In the genomic region with DNA sequence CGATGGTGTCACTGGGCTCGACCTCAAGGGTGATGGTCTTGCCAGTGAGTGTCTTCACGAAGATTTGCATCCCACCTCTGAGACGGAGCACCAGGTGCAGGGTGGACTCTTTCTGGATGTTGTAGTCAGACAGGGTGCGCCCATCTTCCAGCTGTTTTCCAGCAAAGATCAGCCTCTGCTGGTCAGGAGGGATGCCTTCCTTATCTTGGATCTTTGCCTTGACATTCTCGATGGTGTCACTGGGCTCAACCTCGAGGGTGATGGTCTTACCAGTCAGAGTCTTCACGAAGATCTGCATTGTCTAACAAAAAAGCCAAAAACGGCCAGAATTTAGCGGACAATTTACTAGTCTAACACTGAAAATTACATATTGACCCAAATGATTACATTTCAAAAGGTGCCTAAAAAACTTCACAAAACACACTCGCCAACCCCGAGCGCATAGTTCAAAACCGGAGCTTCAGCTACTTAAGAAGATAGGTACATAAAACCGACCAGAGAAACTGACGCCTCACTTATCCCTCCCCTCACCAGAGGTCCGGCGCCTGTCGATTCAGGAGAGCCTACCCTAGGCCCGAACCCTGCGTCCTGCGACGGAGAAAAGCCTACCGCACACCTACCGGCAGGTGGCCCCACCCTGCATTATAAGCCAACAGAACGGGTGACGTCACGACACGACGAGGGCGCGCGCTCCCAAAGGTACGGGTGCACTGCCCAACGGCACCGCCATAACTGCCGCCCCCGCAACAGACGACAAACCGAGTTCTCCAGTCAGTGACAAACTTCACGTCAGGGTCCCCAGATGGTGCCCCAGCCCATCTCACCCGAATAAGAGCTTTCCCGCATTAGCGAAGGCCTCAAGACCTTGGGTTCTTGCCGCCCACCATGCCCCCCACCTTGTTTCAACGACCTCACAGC, we compare ENCODE assay signal across 8 cellular contexts. TPM values are rescaled to one million over a fixed set of nuclear protein-coding genes. Genes with fewer than 3 reads are reported as not detected.
A peak's percentile ranks its signal among the peaks of the same experiment; 100 is the strongest.
DNase-seq lines count a peak whose midpoint lies in the region; ATAC-seq and TF ChIP-seq lines count a peak whose summit lies in the region.

No MANE protein-coding gene starts in this region.

- peaks cover 44% of the 10 kb centered on the region for H3K4me1 ChIP-seq in PC-3 (ENCODE audit: insufficient read depth, low read length)

- H3K27ac ChIP-seq in AG04450 (ENCODE audit: low read depth, low read length) (peak overlapping the region; percentile 100), PC-3 (ENCODE audit: low read length) (peak overlapping the region; percentile 98)

- peak overlapping the region; percentile 93 for H3K4me2 ChIP-seq in PC-3 (ENCODE audit: low read length)

- peaks cover 30 to 39% of the 10 kb centered on the region in 2 donors for H3K36me3 Mint-ChIP-seq in activated naive CD4-positive, alpha-beta T cell treated with anti-CD3 and anti-CD28 coated beads, Interleukin-2, amount 50 U/mL, for 72 hours

- no TSS peak for BruUV-seq in PC-3 (replicated peaks; lab: Mats Ljungman, UMichigan)

- peaks cover 6% of the 10 kb centered on the region; the same call in 1 of the 2 replicates for H3K9me3 ChIP-seq in AG04450 (ENCODE audit: control insufficient read depth, insufficient read depth, low read length)
- H3K9me3 ChIP-seq in PC-3 (ENCODE audit: low read length), result no peaks in the 10 kb centered on the region

- intact Hi-C loops in PC-3 (cut with micrococcal nuclease), result no loop called here
- intact Hi-C loops in left cardiac atrium (cut with DNase I), result no loop called here

- TF ChIP-seq CTCF in AG04450 (IDR thresholded peaks at IDR 0.05; ENCODE audit: low read depth, low read length) (peak; percentile 55), PC-3 (conservative IDR thresholded peaks at IDR 0.05; ENCODE audit: low read depth, low read length) (peak; percentile 66)

- CTCF ChIA-PET in AG04450 (lab: Charles Lee) (interaction anchor here (0.6 to 2.1 kb wide), 2 partner anchors 10 to 27 kb away, joined by 3 to 9 read pairs; no protein-coding TSS in a partner anchor), PC-3 (lab: Charles Lee) (no interaction called here)

- peak overlapping the region; percentile 92 for H3K9ac ChIP-seq in PC-3 (ENCODE audit: low read length)

- H3K27me3 ChIP-seq in AG04450 (ENCODE audit: control insufficient read depth, insufficient read depth, low read length) (no peaks in the 10 kb centered on the region), PC-3 (ENCODE audit: low read length) (no peaks in the 10 kb centered on the region)

- peaks cover 44% of the 10 kb centered on the region for H3F3A ChIP-seq in PC-3 (ENCODE audit: low read length, unreplicated experiment)

- DNase-seq in AG04450 (ENCODE audit: low read depth, low spot score) (no peak), PC-3 (peak; percentile 89), left cardiac atrium (peak; percentile 88), retina (peak; percentile 81), DMS153 (lab: John Stamatoyannopoulos, UW) (no peak)
- peak; percentile 85 to 92 for DNase-seq in activated naive CD4-positive, alpha-beta T cell treated with anti-CD3 and anti-CD28 coated beads, Interleukin-2, amount 50 U/mL, for 72 hours (ENCODE audit: low spot score in 2 of 2)

- ATAC-seq in GM21717 (IDR thresholded peaks at IDR 0.05; ENCODE audit: unreplicated experiment), result peak; percentile 23
- ATAC-seq in PC-3, result peak; percentile 5
- ATAC-seq in activated naive CD4-positive, alpha-beta T cell treated with anti-CD3 and anti-CD28 coated beads, Interleukin-2, amount 50 U/mL, for 72 hours, result peak; percentile 32 to 43
- ATAC-seq in left cardiac atrium, result peak; percentile 41 to 45
- ATAC-seq in GM19467 (IDR thresholded peaks at IDR 0.05; ENCODE audit: unreplicated experiment), result no peak

- no peak overlapping the region for H2AFZ ChIP-seq in PC-3 (ENCODE audit: low read length)

- H3K27ac Mint-ChIP-seq in activated naive CD4-positive, alpha-beta T cell treated with anti-CD3 and anti-CD28 coated beads, Interleukin-2, amount 50 U/mL, for 72 hours, result peak overlapping the region; percentile 99 to 100

- H3K36me3 ChIP-seq in PC-3 (ENCODE audit: low read depth, low read length), result peaks cover 29% of the 10 kb centered on the region

- no peaks in the 10 kb centered on the region for H3K9me2 ChIP-seq in PC-3 (replicated peaks; ENCODE audit: low read length)

- peaks cover 57% of the 10 kb centered on the region for H3K79me2 ChIP-seq in PC-3 (ENCODE audit: low read length)

- H4K20me1 ChIP-seq in PC-3 (ENCODE audit: low read length), result peaks cover 45% of the 10 kb centered on the region

- peaks cover 0 to 11% of the 10 kb centered on the region in 2 donors for H3K9me3 Mint-ChIP-seq in activated naive CD4-positive, alpha-beta T cell treated with anti-CD3 and anti-CD28 coated beads, Interleukin-2, amount 50 U/mL, for 72 hours

- H3K4me3 ChIP-seq in AG04450 (ENCODE audit: low read depth, low read length), result peak overlapping the region; percentile 100
- peak overlapping the region; percentile 94 for H3K4me3 ChIP-seq in PC-3 (ENCODE audit: low read length)

- POLR2A ChIA-PET in AG04450 (lab: Yijun Ruan, JAX) (interaction anchor here (0.8 to 3.4 kb wide), 9 partner anchors 9 to 525 kb away, joined by 4 to 65 read pairs (median 16); a partner anchor contains a TSS), PC-3 (lab: Charles Lee; ENCODE audit: unreplicated experiment) (interaction anchor here (0.7 to 1.0 kb wide), 3 partner anchors 9 to 234 kb away, joined by 3 to 10 read pairs (median 10); no protein-coding TSS in a partner anchor)

RNA-seq across cellular contexts. Expression of a gene that starts 0.7 kb away (rescaled TPM):
- 1,376 and 1,684 TPM in 2 replicates for polyA plus RNA-seq in AG04450 (2011; rRNA removed)
- 815 and 985 TPM in 2 replicates for polyA minus RNA-seq in AG04450 (2011; rRNA and poly(A)+ RNA removed)
- total RNA-seq in PC-3 (2014; rRNA removed), result 1,587 TPM in 2 replicates
- 100 to 1,000 TPM; 806 to 863 TPM for total RNA-seq in activated naive CD4-positive, alpha-beta T cell treated with anti-CD3 and anti-CD28 coated beads, Interleukin-2, amount 50 U/mL, for 72 hours
- total RNA-seq in left cardiac atrium, result 1,000 to 10,000 TPM in 1 of 2 donors, 100 to 1,000 TPM in 1; 977 to 1,049 TPM

RNA-seq across cellular contexts. Expression of a gene that starts 50.1 kb away (rescaled TPM):
- 10.3 and 17.9 TPM in 2 replicates for polyA plus RNA-seq in AG04450 (2011; rRNA removed)
- 16.4 and 24.0 TPM in 2 replicates for polyA minus RNA-seq in AG04450 (2011; rRNA and poly(A)+ RNA removed)
- total RNA-seq in PC-3 (2014; rRNA removed) (79.1 and 80.5 TPM in 2 replicates), left cardiac atrium (10 to 100 TPM; 26.2 to 31.3 TPM)
- total RNA-seq in activated naive CD4-positive, alpha-beta T cell treated with anti-CD3 and anti-CD28 coated beads, Interleukin-2, amount 50 U/mL, for 72 hours, result 10 to 100 TPM; 15.3 to 23.6 TPM

Comparison
In these comparisons a context has a peak if more than half of its experiments do, and no peak if none do; other contexts are left out.
1. DNase-seq: peak in PC-3 (single experiment), activated naive CD4-positive, alpha-beta T cell treated with anti-CD3 and anti-CD28 coated beads, Interleukin-2, amount 50 U/mL, for 72 hours (2 of 2), left cardiac atrium (single experiment) and retina (single experiment); none in AG04450 (single experiment) and DMS153 (single experiment).